In genomic region chr6:130620338-130620781, GRCh38 we compare ENCODE assay signal across 25 cellular contexts.
DNase-seq lines count a peak whose midpoint lies in the region; ATAC-seq and TF ChIP-seq lines count a peak whose summit lies in the region.
"Had no signal": no experiment of that assay in that cellular context is flagged by ENCODE, and none has a peak within 500 bp of the region (broad histone marks: within the 10 kb centered on the region; RNA-seq: fewer than 3 reads in every experiment).

No MANE protein-coding gene starts in this region.

- H3K9me3 Mint-ChIP-seq in activated CD8-positive, alpha-beta T cell treated with anti-CD3 and anti-CD28 coated beads for 36 hours = peaks cover 10% of the 10 kb centered on the region
- H3K9me3 Mint-ChIP-seq in activated CD8-positive, alpha-beta T cell treated with anti-CD3 and anti-CD28 coated beads, Interleukin-2, amount 10 ng/mL, durations not matched to agents 7 days and 5 days (ENCODE audit: insufficient read depth) = peaks cover 21% of the 10 kb centered on the region
- peaks cover 5% of the 10 kb centered on the region for H3K9me3 Mint-ChIP-seq in central memory CD8-positive, alpha-beta T cell
- H3K9me3 Mint-ChIP-seq: GM23338, type B pancreatic cell had no signal

- intact Hi-C loops in activated CD8-positive, alpha-beta T cell treated with anti-CD3 and anti-CD28 coated beads for 36 hours (cut with micrococcal nuclease) = no loop called here
- intact Hi-C loops in ascending aorta (cut with DNase I) = no loop called here
- intact Hi-C loops in mucosa of descending colon (cut with DNase I, micrococcal nuclease) = no loop called here

- no peaks in the 10 kb centered on the region for H3K27me3 Mint-ChIP-seq in activated CD8-positive, alpha-beta T cell treated with anti-CD3 and anti-CD28 coated beads for 36 hours
- H3K27me3 Mint-ChIP-seq in activated CD8-positive, alpha-beta T cell treated with anti-CD3 and anti-CD28 coated beads, Interleukin-2, amount 10 ng/mL, durations not matched to agents 7 days and 5 days (ENCODE audit: low read depth) = no peaks in the 10 kb centered on the region
- H3K27me3 Mint-ChIP-seq in central memory CD8-positive, alpha-beta T cell = no peaks in the 10 kb centered on the region
- peaks cover 4% of the 10 kb centered on the region for H3K27me3 Mint-ChIP-seq in T-helper 17 cell
- H3K27me3 Mint-ChIP-seq: CD4-positive, alpha-beta memory T cell; IgD-negative memory B cell; type B pancreatic cell had no signal

- no peak overlapping the region for H3K4me3 Mint-ChIP-seq in activated CD8-positive, alpha-beta T cell treated with anti-CD3 and anti-CD28 coated beads for 36 hours
- H3K4me3 Mint-ChIP-seq in activated CD8-positive, alpha-beta T cell treated with anti-CD3 and anti-CD28 coated beads, Interleukin-2, amount 10 ng/mL, durations not matched to agents 7 days and 5 days = no peak overlapping the region
- no peak overlapping the region for H3K4me3 Mint-ChIP-seq in central memory CD8-positive, alpha-beta T cell
- H3K4me3 Mint-ChIP-seq in T-helper 17 cell = no peak overlapping the region
- H3K4me3 Mint-ChIP-seq: activated naive CD4-positive, alpha-beta T cell treated with anti-CD3 and anti-CD28 coated beads for 36 hours; CD4-positive, alpha-beta memory T cell; GM23338; IgD-negative memory B cell; nephron progenitor cell; type B pancreatic cell had no signal

- H3K36me3 ChIP-seq in ascending aorta (no peaks in the 10 kb centered on the region), mucosa of descending colon (ENCODE audit: low read depth) (no peaks in the 10 kb centered on the region)
- H3K36me3 ChIP-seq: esophagus muscularis mucosa had no signal

- H3K9me3 ChIP-seq in ascending aorta (no peaks in the 10 kb centered on the region), mucosa of descending colon (no peaks in the 10 kb centered on the region), T-helper 17 cell (ENCODE audit: control insufficient read depth, low read length, poor library complexity, severe bottlenecking) (no peaks in the 10 kb centered on the region)
- H3K9me3 ChIP-seq: A549 had no signal

- H3K4me3 ChIP-seq in retinal pigment epithelial cell (ENCODE audit: low read length) (no peak overlapping the region), ascending aorta (no peak overlapping the region), mucosa of descending colon (no peak overlapping the region)
- H3K4me3 ChIP-seq: A549, esophagus muscularis mucosa, GM23338 had no signal

- H3K4me1 ChIP-seq in ascending aorta (no peaks in the 10 kb centered on the region), mucosa of descending colon (ENCODE audit: low read depth) (no peaks in the 10 kb centered on the region)
- H3K4me1 ChIP-seq: A549, esophagus muscularis mucosa had no signal

- H3K4me1 Mint-ChIP-seq in activated CD8-positive, alpha-beta T cell treated with anti-CD3 and anti-CD28 coated beads for 36 hours (ENCODE audit: low read depth) = peaks cover 29% of the 10 kb centered on the region
- peaks cover 2% of the 10 kb centered on the region for H3K4me1 Mint-ChIP-seq in activated CD8-positive, alpha-beta T cell treated with anti-CD3 and anti-CD28 coated beads, Interleukin-2, amount 10 ng/mL, durations not matched to agents 7 days and 5 days (ENCODE audit: low read depth)
- H3K4me1 Mint-ChIP-seq in central memory CD8-positive, alpha-beta T cell = no peaks in the 10 kb centered on the region
- H3K4me1 Mint-ChIP-seq in T-helper 17 cell = peaks cover 5% of the 10 kb centered on the region

- DNase-seq in activated CD8-positive, alpha-beta T cell treated with anti-CD3 and anti-CD28 coated beads for 36 hours = no peak
- DNase-seq in activated CD8-positive, alpha-beta T cell treated with anti-CD3 and anti-CD28 coated beads, Interleukin-2, amount 10 ng/mL, durations not matched to agents 7 days and 5 days = no peak
- DNase-seq in LoVo (ENCODE audit: low spot score) (peak; percentile 29), retinal pigment epithelial cell (ENCODE audit: low read depth) (peak; percentile 46), ascending aorta (ENCODE audit: low spot score in 2 of 2) (no peak), mucosa of descending colon (no peak), T-helper 17 cell (no peak)
- DNase-seq in central memory CD8-positive, alpha-beta T cell (ENCODE audit: low spot score in 2 of 2) = no peak
- DNase-seq: activated CD4-positive, alpha-beta T cell treated with anti-CD3 and anti-CD28 coated beads for 1 hour; activated CD8-positive, alpha-beta memory T cell treated with anti-CD3 and anti-CD28 coated beads, Interleukin-2, amount 50 U/mL, for 48 hours; activated naive CD4-positive, alpha-beta T cell treated with anti-CD3 and anti-CD28 coated beads for 36 hours; CD4-positive, alpha-beta memory T cell; DMS79; hypothalamus; MV-4-11; NCI-H526 treated with DMSO at 0.1 percent for 48 hours; nephron progenitor cell; SIG-M5; stimulated activated naive CD4-positive, alpha-beta T cell treated with Interleukin-2 at 50 U/mL for 16 hours had no signal

- no peak for TF ChIP-seq CTCF in activated CD8-positive, alpha-beta T cell treated with anti-CD3 and anti-CD28 coated beads for 36 hours (IDR thresholded peaks at IDR 0.05)
- TF ChIP-seq CTCF in retinal pigment epithelial cell (conservative IDR thresholded peaks at IDR 0.05; ENCODE audit: low read depth, low read length) = no peak
- no peak for TF ChIP-seq CTCF in ascending aorta (IDR thresholded peaks at IDR 0.05)
- no peak for TF ChIP-seq CTCF in mucosa of descending colon (IDR thresholded peaks at IDR 0.05)

- POLR2A ChIA-PET in activated CD8-positive, alpha-beta T cell treated with anti-CD3 and anti-CD28 coated beads for 36 hours (lab: Charles Lee) = no interaction called here
- POLR2A ChIA-PET in activated CD8-positive, alpha-beta T cell treated with anti-CD3 and anti-CD28 coated beads, Interleukin-2, amount 10 ng/mL, durations not matched to agents 7 days and 5 days (lab: Charles Lee) = no interaction called here

- peaks cover 1% of the 10 kb centered on the region for H3K36me3 Mint-ChIP-seq in activated CD8-positive, alpha-beta T cell treated with anti-CD3 and anti-CD28 coated beads for 36 hours (ENCODE audit: low read depth)
- H3K36me3 Mint-ChIP-seq in activated CD8-positive, alpha-beta T cell treated with anti-CD3 and anti-CD28 coated beads, Interleukin-2, amount 10 ng/mL, durations not matched to agents 7 days and 5 days (ENCODE audit: low read depth) = peaks cover 13% of the 10 kb centered on the region
- H3K36me3 Mint-ChIP-seq in central memory CD8-positive, alpha-beta T cell (ENCODE audit: insufficient read depth) = no peaks in the 10 kb centered on the region
- H3K36me3 Mint-ChIP-seq in T-helper 17 cell (ENCODE audit: low read depth) = peaks cover 2% of the 10 kb centered on the region
- H3K36me3 Mint-ChIP-seq: IgD-negative memory B cell had no signal

- H3K27ac ChIP-seq in ascending aorta = no peak overlapping the region
- H3K27ac ChIP-seq: A549, esophagus muscularis mucosa, HL-60 had no signal

- ATAC-seq in activated CD8-positive, alpha-beta T cell treated with anti-CD3 and anti-CD28 coated beads for 36 hours = peak; percentile 41
- ATAC-seq in activated CD8-positive, alpha-beta T cell treated with anti-CD3 and anti-CD28 coated beads, Interleukin-2, amount 10 ng/mL, durations not matched to agents 7 days and 5 days = no peak
- ATAC-seq in central memory CD8-positive, alpha-beta T cell (replicated peaks; ENCODE audit: extremely low read depth, poor library complexity, severe bottlenecking) = peak; percentile 28
- ATAC-seq in mucosa of descending colon (no peak), T-helper 17 cell (no peak)
- ATAC-seq: A549, GM23338 had no signal

- no peaks in the 10 kb centered on the region for H3K27me3 ChIP-seq in ascending aorta
- H3K27me3 ChIP-seq: esophagus muscularis mucosa had no signal

- H3K27ac Mint-ChIP-seq in activated CD8-positive, alpha-beta T cell treated with anti-CD3 and anti-CD28 coated beads for 36 hours = no peak overlapping the region
- no peak overlapping the region for H3K27ac Mint-ChIP-seq in activated CD8-positive, alpha-beta T cell treated with anti-CD3 and anti-CD28 coated beads, Interleukin-2, amount 10 ng/mL, durations not matched to agents 7 days and 5 days
- no peak overlapping the region for H3K27ac Mint-ChIP-seq in central memory CD8-positive, alpha-beta T cell (ENCODE audit: low read depth)
- no peak overlapping the region for H3K27ac Mint-ChIP-seq in T-helper 17 cell
- H3K27ac Mint-ChIP-seq: activated naive CD4-positive, alpha-beta T cell treated with anti-CD3 and anti-CD28 coated beads for 36 hours; CD4-positive, alpha-beta memory T cell; GM23338; IgD-negative memory B cell; nephron progenitor cell; type B pancreatic cell had no signal

- CTCF ChIA-PET in activated CD8-positive, alpha-beta T cell treated with anti-CD3 and anti-CD28 coated beads for 36 hours (lab: Charles Lee) = interaction anchor here (2.1 kb wide), 1 partner anchor 78 kb away, joined by 4 read pairs; no protein-coding TSS in a partner anchor
- CTCF ChIA-PET in activated CD8-positive, alpha-beta T cell treated with anti-CD3 and anti-CD28 coated beads, Interleukin-2, amount 10 ng/mL, durations not matched to agents 7 days and 5 days (lab: Charles Lee) = interaction anchor here (1.3 kb wide), 1 partner anchor 78 kb away, joined by 3 read pairs; no protein-coding TSS in a partner anchor

Comparison
In these comparisons a context has a peak if more than half of its experiments do, and no peak if none do; other contexts are left out.
1. ATAC-seq: peak in activated CD8-positive, alpha-beta T cell treated with anti-CD3 and anti-CD28 coated beads for 36 hours (single experiment) and central memory CD8-positive, alpha-beta T cell (single experiment); none in activated CD8-positive, alpha-beta T cell treated with anti-CD3 and anti-CD28 coated beads, Interleukin-2, amount 10 ng/mL, durations not matched to agents 7 days and 5 days (single experiment), mucosa of descending colon (single experiment) and T-helper 17 cell (single experiment).
2. DNase-seq: peak in LoVo (single experiment) and retinal pigment epithelial cell (single experiment); none in activated CD8-positive, alpha-beta T cell treated with anti-CD3 and anti-CD28 coated beads for 36 hours (single experiment), activated CD8-positive, alpha-beta T cell treated with anti-CD3 and anti-CD28 coated beads, Interleukin-2, amount 10 ng/mL, durations not matched to agents 7 days and 5 days (single experiment), central memory CD8-positive, alpha-beta T cell (0 of 2), ascending aorta (0 of 2), mucosa of descending colon (0 of 3) and T-helper 17 cell (0 of 3).